ENCODE assay signal across 8 cellular contexts in genomic region chr12:108691995-108692808, GRCh38. TPM values are rescaled to one million over a fixed set of nuclear protein-coding genes. Genes with fewer than 3 reads are reported as not detected.
A peak's percentile ranks its signal among the peaks of the same experiment; 100 is the strongest.
DNase-seq lines count a peak whose midpoint lies in the region; ATAC-seq and TF ChIP-seq lines count a peak whose summit lies in the region.

No MANE protein-coding gene starts in this region.

- intact Hi-C loops in sigmoid colon (cut with DNase I): loop anchor here (2.0 kb wide), 1 partner anchor 39 kb away; the partner anchor contains the start of gene CORO1C

- H3K9me3 ChIP-seq in right atrium auricular region (no peaks in the 10 kb centered on the region), sigmoid colon (no peaks in the 10 kb centered on the region)

- no peak for TF ChIP-seq POLR2A in sigmoid colon (IDR thresholded peaks at IDR 0.05)

- DNase-seq in DMS79 (lab: John Stamatoyannopoulos, UW) (peak; percentile 99), HEK293T (ENCODE audit: extremely low spot score) (no peak), NCI-H2196 treated with DMSO at 0.1 percent for 48 hours (lab: John Stamatoyannopoulos, UW; ENCODE audit: unreplicated experiment) (peak; percentile 59), right atrium auricular region (ENCODE audit: low spot score) (no peak), sigmoid colon (peak; percentile 76), HK-2 (ENCODE audit: unreplicated experiment) (no peak)
- peak; percentile 36 for DNase-seq in activated naive CD8-positive, alpha-beta T cell treated with anti-CD3 and anti-CD28 coated beads, Interleukin-2, amount 10 ng/mL, durations not matched to agents 7 days and 5 days

- 32 to 34% methylated on average over 9 of the region's 9 CpGs for WGBS in sigmoid colon, 2 donors

- H3K4me1 ChIP-seq in right atrium auricular region: peaks cover 0 to 87% of the 10 kb centered on the region in 2 donors
- H3K4me1 ChIP-seq in sigmoid colon: peaks cover 0 to 95% (median 90%) of the 10 kb centered on the region in 4 donors

- H3K4me3 ChIP-seq in right atrium auricular region: peak overlapping the region; percentile 2 to 3
- H3K4me3 ChIP-seq in sigmoid colon: peak overlapping the region in 1 of 4 donors; percentile 3

- peak overlapping the region; percentile 79 for H3K4me3 Mint-ChIP-seq in activated naive CD8-positive, alpha-beta T cell treated with anti-CD3 and anti-CD28 coated beads, Interleukin-2, amount 10 ng/mL, durations not matched to agents 7 days and 5 days

- H3K9me3 Mint-ChIP-seq in activated naive CD8-positive, alpha-beta T cell treated with anti-CD3 and anti-CD28 coated beads, Interleukin-2, amount 10 ng/mL, durations not matched to agents 7 days and 5 days: no peaks in the 10 kb centered on the region

- POLR2A ChIA-PET in HEK293T (lab: Yijun Ruan, JAX): interaction anchor here (2.4 kb wide), 1 partner anchor 38 kb away, joined by 8 read pairs; no protein-coding TSS in a partner anchor
- POLR2A ChIA-PET in activated naive CD8-positive, alpha-beta T cell treated with anti-CD3 and anti-CD28 coated beads, Interleukin-2, amount 10 ng/mL, durations not matched to agents 7 days and 5 days (lab: Charles Lee): interaction anchor here (0.5 to 3.0 kb wide), 4 partner anchors 10 to 132 kb away, joined by 3 to 13 read pairs (median 6); partner anchors contain the start of gene SART3

- no peaks in the 10 kb centered on the region for H3K27me3 ChIP-seq in right atrium auricular region
- no peaks in the 10 kb centered on the region for H3K27me3 ChIP-seq in sigmoid colon

- H3K36me3 ChIP-seq in right atrium auricular region (no peaks in the 10 kb centered on the region), sigmoid colon (no peaks in the 10 kb centered on the region)

- TF ChIP-seq EP300 in sigmoid colon (IDR thresholded peaks at IDR 0.05): no peak

- H3K27ac ChIP-seq in right atrium auricular region: peak overlapping the region; percentile 96 to 98
- H3K27ac ChIP-seq in sigmoid colon: peak overlapping the region; percentile 95 to 100 (median 98)

- peak overlapping the region; percentile 89 for H3K27ac Mint-ChIP-seq in activated naive CD8-positive, alpha-beta T cell treated with anti-CD3 and anti-CD28 coated beads, Interleukin-2, amount 10 ng/mL, durations not matched to agents 7 days and 5 days

- H3K4me1 Mint-ChIP-seq in activated naive CD8-positive, alpha-beta T cell treated with anti-CD3 and anti-CD28 coated beads, Interleukin-2, amount 10 ng/mL, durations not matched to agents 7 days and 5 days: peaks cover 56% of the 10 kb centered on the region

- H3K27me3 Mint-ChIP-seq in activated naive CD8-positive, alpha-beta T cell treated with anti-CD3 and anti-CD28 coated beads, Interleukin-2, amount 10 ng/mL, durations not matched to agents 7 days and 5 days: no peaks in the 10 kb centered on the region

- TF ChIP-seq CTCF in right atrium auricular region (IDR thresholded peaks at IDR 0.05): no peak
- no peak for TF ChIP-seq CTCF in sigmoid colon (IDR thresholded peaks at IDR 0.05)

- peak; percentile 14 for ATAC-seq in activated naive CD8-positive, alpha-beta T cell treated with anti-CD3 and anti-CD28 coated beads, Interleukin-2, amount 10 ng/mL, durations not matched to agents 7 days and 5 days (ENCODE audit: low read depth)
- ATAC-seq in GM21381 (IDR thresholded peaks at IDR 0.05; ENCODE audit: unreplicated experiment): no peak

- CTCF ChIA-PET in HEK293T (lab: Yijun Ruan, JAX): interaction anchor here (0.6 to 2.7 kb wide), 3 partner anchors 8 to 35 kb away, joined by 3 to 6 read pairs (median 3); no protein-coding TSS in a partner anchor

- H3K36me3 Mint-ChIP-seq in activated naive CD8-positive, alpha-beta T cell treated with anti-CD3 and anti-CD28 coated beads, Interleukin-2, amount 10 ng/mL, durations not matched to agents 7 days and 5 days: peaks cover 10% of the 10 kb centered on the region

TF ChIP-seq in HEK293T, 16 proteins besides CTCF, POLR2A, EP300 and RAD21:
- TF ChIP-seq FOXK2 (IDR thresholded peaks at IDR 0.05) (no peak), HDGF (IDR thresholded peaks at IDR 0.05; ENCODE audit: borderline replicate concordance) (no peak), ZNF384 (IDR thresholded peaks at IDR 0.05) (0 out of 2 replicates have a peak, but pooled peaks have one; percentile 14), L3MBTL2 (conservative IDR thresholded peaks at IDR 0.05) (no peak), FOXA1 (IDR thresholded peaks at IDR 0.05) (no peak)

RNA-seq across cellular contexts. Expression of gene CORO1C, which starts 39.1 kb away (rescaled TPM):
- 10 to 100 TPM; 47.4 to 53.7 TPM for total RNA-seq in activated naive CD8-positive, alpha-beta T cell treated with anti-CD3 and anti-CD28 coated beads, Interleukin-2, amount 10 ng/mL, durations not matched to agents 7 days and 5 days
- total RNA-seq in right atrium auricular region (10 to 100 TPM; 59.6 to 70.7 TPM), sigmoid colon (100 to 1,000 TPM; 247 to 569 (median 360) TPM)
- 10 to 100 TPM; 38.4 to 50.2 (median 49.2) TPM for polyA plus RNA-seq in sigmoid colon

RNA-seq across cellular contexts. Expression of gene SELPLG, which starts 58.5 kb away (rescaled TPM):
- 100 to 1,000 TPM; 159 to 163 TPM for total RNA-seq in activated naive CD8-positive, alpha-beta T cell treated with anti-CD3 and anti-CD28 coated beads, Interleukin-2, amount 10 ng/mL, durations not matched to agents 7 days and 5 days
- total RNA-seq in right atrium auricular region: 1 to 10 TPM; 3.7 to 7.7 TPM
- 1 to 10 TPM; 6.1 to 10.0 (median 7.6) TPM for total RNA-seq in sigmoid colon
- polyA plus RNA-seq in sigmoid colon: 10 to 100 TPM in 1 of 3 donors, 1 to 10 TPM in 2; 1.8 to 26.1 (median 6.7) TPM

Comparison
In these comparisons a context has a peak if more than half of its experiments do, and no peak if none do; other contexts are left out.
1. DNase-seq: peak in DMS79 (single experiment), NCI-H2196 treated with DMSO at 0.1 percent for 48 hours (single experiment), activated naive CD8-positive, alpha-beta T cell treated with anti-CD3 and anti-CD28 coated beads, Interleukin-2, amount 10 ng/mL, durations not matched to agents 7 days and 5 days (single experiment) and sigmoid colon (single experiment); none in HEK293T (single experiment), right atrium auricular region (single experiment) and HK-2 (single experiment).
2. RNA of gene SELPLG, which starts 58.5 kb away (total RNA-seq): 159 to 163 TPM in activated naive CD8-positive, alpha-beta T cell treated with anti-CD3 and anti-CD28 coated beads, Interleukin-2, amount 10 ng/mL, durations not matched to agents 7 days and 5 days; 6.1 to 10.0 TPM in sigmoid colon and 3.7 to 7.7 TPM in right atrium auricular region; every median in the first group is over 10 times any median in the second.